19 cellular contexts compared by ENCODE assay signal in genomic region chr5:54242287-54242686, GRCh38.
DNase-seq lines count a peak whose midpoint lies in the region; ATAC-seq and TF ChIP-seq lines count a peak whose summit lies in the region.
"Had no signal": no experiment of that assay in that cellular context is flagged by ENCODE, and none has a peak within 500 bp of the region (broad histone marks: within the 10 kb centered on the region; RNA-seq: fewer than 3 reads in every experiment).

No MANE protein-coding gene starts in this region.

- CTCF ChIA-PET in GM10248 (lab: Yijun Ruan, JAX): interaction anchor here (2.3 to 5.3 kb wide), 2 partner anchors 178 to 248 kb away, joined by 13 to 70 read pairs; no protein-coding TSS in a partner anchor

- ATAC-seq in left ventricle myocardium superior (peak; percentile 30), GM18907 (IDR thresholded peaks at IDR 0.05; ENCODE audit: unreplicated experiment) (no peak)
- ATAC-seq: CD8-positive, alpha-beta T cell; GM12878; GM23338 had no signal

- no peaks in the 10 kb centered on the region for H3K36me3 ChIP-seq in right atrium auricular region
- H3K36me3 ChIP-seq: BLaER1, HAP-1 had no signal

- H3K4me3 ChIP-seq in right atrium auricular region (no peak overlapping the region), fibroblast of pulmonary artery (replicated peaks; ENCODE audit: low read depth, low read length) (no peak overlapping the region)
- H3K4me3 ChIP-seq: BLaER1, GM12878, GM23338, HAP-1 had no signal

- intact Hi-C loops in left ventricle myocardium superior (cut with micrococcal nuclease): no loop called here

- H3K27me3 ChIP-seq in right atrium auricular region: no peaks in the 10 kb centered on the region
- H3K27me3 ChIP-seq: BLaER1 had no signal

- no peaks in the 10 kb centered on the region for H3K9me3 ChIP-seq in right atrium auricular region
- H3K9me3 ChIP-seq: BLaER1, Caco-2, HAP-1 had no signal

- TF ChIP-seq CTCF in right atrium auricular region (IDR thresholded peaks at IDR 0.05) (no peak), fibroblast of pulmonary artery (IDR thresholded peaks at IDR 0.05; ENCODE audit: low read length, missing control alignments) (no peak), GM10248 (IDR thresholded peaks at IDR 0.05; ENCODE audit: control extremely low read depth, extremely low read depth, low read depth, missing control alignments) (no peak)

- no peaks in the 10 kb centered on the region for H3K4me1 ChIP-seq in right atrium auricular region
- H3K4me1 ChIP-seq: BLaER1, HAP-1 had no signal

- DNase-seq in NCI-H2227 (lab: John Stamatoyannopoulos, UW; ENCODE audit: unreplicated experiment) (peak; percentile 11), NCI-H2227 treated with DMSO at 0.1 percent for 48 hours (lab: John Stamatoyannopoulos, UW) (no peak), left ventricle myocardium superior (no peak), right atrium auricular region (ENCODE audit: low spot score) (no peak), fibroblast of pulmonary artery (ENCODE audit: low read depth) (peak; percentile 24), HPDE6-E6E7 (ENCODE audit: extremely low spot score) (no peak), GM10248 (ENCODE audit: extremely low spot score) (no peak)
- DNase-seq: Caco-2; CD4-positive, CD25-positive, alpha-beta regulatory T cell; CD8-positive, alpha-beta T cell; DMS153; DND-41 had no signal

- POLR2A ChIA-PET in GM10248 (lab: Yijun Ruan, JAX): no interaction called here

- no peak overlapping the region for H3K27ac ChIP-seq in right atrium auricular region
- H3K27ac ChIP-seq: 22Rv1, BLaER1, C4-2B had no signal

Comparison
In these comparisons a context has a peak if more than half of its experiments do, and no peak if none do; other contexts are left out.
1. DNase-seq: peak in NCI-H2227 (single experiment) and fibroblast of pulmonary artery (single experiment); none in NCI-H2227 treated with DMSO at 0.1 percent for 48 hours (single experiment), left ventricle myocardium superior (single experiment), right atrium auricular region (single experiment), HPDE6-E6E7 (single experiment) and GM10248 (single experiment).